ENCODE assay signal across 8 cellular contexts in genomic region chr4:972651-973424, GRCh38. TPM values are rescaled to one million over a fixed set of nuclear protein-coding genes. Genes with fewer than 3 reads are reported as not detected.
DNase-seq lines count a peak whose midpoint lies in the region; TF ChIP-seq lines count a peak whose summit lies in the region.

No MANE protein-coding gene starts in this region.

- H3K27me3 ChIP-seq in HUES6 (ENCODE audit: control insufficient read depth, insufficient read depth, low read length) (peaks cover 60% of the 10 kb centered on the region), esophagus (ENCODE audit: control insufficient read depth in 1 of 2, insufficient read depth in 2 of 2, low read length in 2 of 2) (no peaks in the 10 kb centered on the region), neuron (ENCODE audit: insufficient read depth, low read length) (no peaks in the 10 kb centered on the region), tibial nerve (no peaks in the 10 kb centered on the region)

- TF ChIP-seq POLR2A in tibial nerve (IDR thresholded peaks at IDR 0.05), result no peak

- peak overlapping the region; percentile 53 for H3K9ac ChIP-seq in HUES6 (ENCODE audit: low read length)

- DNase-seq in AG09309 (ENCODE audit: low read depth) (no peak), GM20000 (ENCODE audit: low spot score) (peak; percentile 81), tibial nerve (ENCODE audit: low spot score in 2 of 2) (no peak), SHP77 (lab: John Stamatoyannopoulos, UW) (no peak)
- peak; percentile 83 for DNase-seq in activated CD8-positive, alpha-beta memory T cell treated with anti-CD3 and anti-CD28 coated beads for 24 hours

- 1% methylated on average over 57 to 65 of the region's 65 CpGs for WGBS in esophagus, 2 donors
- 1% methylated on average over 50 of the region's 65 CpGs; no CpG with 5 or more reads in 1 of the 2 donors for WGBS in tibial nerve, 2 donors

- no peak for TF ChIP-seq EP300 in tibial nerve (IDR thresholded peaks at IDR 0.05)

- peaks cover 29% of the 10 kb centered on the region for H3K4me1 ChIP-seq in HUES6 (ENCODE audit: control insufficient read depth, insufficient read depth, low read length)
- peaks cover 11 to 25% of the 10 kb centered on the region in 2 donors for H3K4me1 ChIP-seq in esophagus (ENCODE audit: control insufficient read depth in 2 of 2, insufficient read depth in 2 of 2, low read length in 1 of 2)
- peaks cover 7% of the 10 kb centered on the region for H3K4me1 ChIP-seq in neuron (ENCODE audit: insufficient read depth, low read length)
- H3K4me1 ChIP-seq in tibial nerve, result peaks cover 0 to 29% (median 21%) of the 10 kb centered on the region in 4 donors

- peaks cover 5% of the 10 kb centered on the region for H3K9me3 ChIP-seq in HUES6 (ENCODE audit: control insufficient read depth, insufficient read depth, low read depth, low read length)
- no peaks in the 10 kb centered on the region for H3K9me3 ChIP-seq in esophagus (ENCODE audit: control insufficient read depth in 2 of 2, insufficient read depth in 1 of 2, low read depth in 1 of 2, low read length in 1 of 2)
- peaks cover 5% of the 10 kb centered on the region for H3K9me3 ChIP-seq in neuron (ENCODE audit: low read length)
- no peaks in the 10 kb centered on the region for H3K9me3 ChIP-seq in tibial nerve

- no peak for TF ChIP-seq CTCF in AG09309 (IDR thresholded peaks at IDR 0.05; ENCODE audit: control insufficient read depth, insufficient read depth, low read depth, low read length, missing control alignments)
- no peak for TF ChIP-seq CTCF in GM20000 (IDR thresholded peaks at IDR 0.05; ENCODE audit: extremely low read depth, missing control alignments)
- no peak for TF ChIP-seq CTCF in tibial nerve (IDR thresholded peaks at IDR 0.05)

- H3K36me3 ChIP-seq in HUES6 (ENCODE audit: control insufficient read depth, insufficient read depth, low read length) (no peaks in the 10 kb centered on the region), esophagus (ENCODE audit: control insufficient read depth in 2 of 2, insufficient read depth in 2 of 2, low read length in 1 of 2) (no peaks in the 10 kb centered on the region), neuron (ENCODE audit: insufficient read depth, low read length) (no peaks in the 10 kb centered on the region), tibial nerve (no peaks in the 10 kb centered on the region)

- H2AFZ ChIP-seq in neuron (ENCODE audit: low read depth, low read length), result peak overlapping the region; percentile 86

- H3K4me3 ChIP-seq in AG09309 (ENCODE audit: control insufficient read depth, low read depth, low read length), result peak overlapping the region; percentile 69
- H3K4me3 ChIP-seq in HUES6 (ENCODE audit: low read depth, low read length), result peak overlapping the region; percentile 87
- H3K4me3 ChIP-seq in esophagus (ENCODE audit: low read depth in 1 of 2, low read length in 2 of 2), result peak overlapping the region; percentile 60 to 83
- peak overlapping the region; percentile 87 for H3K4me3 ChIP-seq in neuron (ENCODE audit: low read length)
- peak overlapping the region; percentile 48 to 95 (median 62) for H3K4me3 ChIP-seq in tibial nerve

- H3K27ac ChIP-seq in HUES6 (ENCODE audit: low read depth, low read length) (no peak overlapping the region), esophagus (ENCODE audit: low read depth in 2 of 2, low read length in 1 of 2) (peak overlapping the region; percentile 26 to 48), tibial nerve (peak overlapping the region in 2 of 4 donors; percentile 65 to 80)

RNA-seq across cellular contexts. Expression of gene DGKQ, which starts 0.5 kb away (rescaled TPM):
- polyA plus RNA-seq in esophagus, result 1 to 10 TPM; 6.8 to 8.0 TPM
- total RNA-seq in tibial nerve, result 10 to 100 TPM in 3 of 4 donors, 1 to 10 TPM in 1; 9.0 to 23.4 (median 13.6) TPM

RNA-seq across cellular contexts. Expression of gene IDUA, which starts 14.0 kb away (rescaled TPM):
- polyA plus RNA-seq in esophagus, result 10 to 100 TPM; 10.0 to 17.8 TPM
- total RNA-seq in tibial nerve, result 10 to 100 TPM; 23.9 to 79.4 (median 52.9) TPM

RNA-seq across cellular contexts. Expression of gene SLC26A1, which starts 20.4 kb away (rescaled TPM):
- polyA plus RNA-seq in esophagus, result under 1 TPM; 0.09 to 0.49 TPM
- total RNA-seq in tibial nerve, result under 1 TPM in 3 of 4 donors, not detected in 1; 0.20 to 0.30 (median 0.21) TPM

RNA-seq across cellular contexts. Expression of gene FGFRL1, which starts 38.6 kb away (rescaled TPM):
- 1 to 10 TPM; 2.3 to 3.4 TPM for polyA plus RNA-seq in esophagus
- 10 to 100 TPM; 18.1 to 39.6 (median 26.4) TPM for total RNA-seq in tibial nerve

RNA-seq across cellular contexts. Expression of gene TMEM175, which starts 40.6 kb away (rescaled TPM):
- polyA plus RNA-seq in esophagus, result 10 to 100 TPM; 16.6 to 32.2 TPM
- total RNA-seq in tibial nerve, result 10 to 100 TPM; 33.3 to 61.2 (median 39.0) TPM

Comparison
In these comparisons a context has a peak if more than half of its experiments do, and no peak if none do; other contexts are left out.
1. DNase-seq: peak in GM20000 (single experiment) and activated CD8-positive, alpha-beta memory T cell treated with anti-CD3 and anti-CD28 coated beads for 24 hours (single experiment); none in AG09309 (single experiment), tibial nerve (0 of 2) and SHP77 (0 of 2).
2. Peak in every context shown above with its lines, with median percentiles within 50 percentile points of each other: H3K4me3 ChIP-seq.